In genomic region chr11:65432686-65433582, GRCh38 we compare ENCODE assay signal across 8 cellular contexts. TPM values are rescaled to one million over a fixed set of nuclear protein-coding genes. Genes with fewer than 3 reads are reported as not detected.
DNase-seq lines count a peak whose midpoint lies in the region; ATAC-seq lines count a peak whose summit lies in the region.

No MANE protein-coding gene starts in this region.

- peaks cover 39 to 94% (median 79%) of the 10 kb centered on the region in 4 donors for H3K4me1 Mint-ChIP-seq in naive thymus-derived CD8-positive, alpha-beta T cell

- no peaks in the 10 kb centered on the region for H3K27me3 Mint-ChIP-seq in naive thymus-derived CD8-positive, alpha-beta T cell

- H3K4me3 Mint-ChIP-seq in naive thymus-derived CD8-positive, alpha-beta T cell, result peak overlapping the region in 6 of 10 donors; percentile 11 to 71 (median 48)

- peak overlapping the region; percentile 26 to 100 (median 82) for H3K27ac Mint-ChIP-seq in naive thymus-derived CD8-positive, alpha-beta T cell

- H3K27me3 ChIP-seq in effector memory CD4-positive, alpha-beta T cell (replicated peaks; ENCODE audit: control insufficient read depth, insufficient read depth, low read length, poor library complexity, severe bottlenecking), result no peaks in the 10 kb centered on the region

- DNase-seq in NCI-H82 (lab: John Stamatoyannopoulos, UW) (peak; percentile 23), NCI-H82 treated with DMSO at 0.1 percent for 48 hours (lab: John Stamatoyannopoulos, UW; ENCODE audit: unreplicated experiment) (no peak), NCI-H1694 (lab: John Stamatoyannopoulos, UW) (peak; percentile 50), astrocyte of the hippocampus (ENCODE audit: low read depth, low spot score) (peak; percentile 41), GDM1 (lab: John Stamatoyannopoulos, UW) (no peak), NCI-H1417 treated with DMSO at 0.1 percent for 48 hours (lab: John Stamatoyannopoulos, UW) (no peak)
- peak in 5 of 10 donors; percentile 37 to 74 (median 59) for DNase-seq in naive thymus-derived CD8-positive, alpha-beta T cell
- DNase-seq in effector memory CD4-positive, alpha-beta T cell, result no peak

- no peaks in the 10 kb centered on the region for H3K9me3 Mint-ChIP-seq in naive thymus-derived CD8-positive, alpha-beta T cell

- H3K4me3 ChIP-seq in effector memory CD4-positive, alpha-beta T cell (ENCODE audit: insufficient read depth, low read depth, low read length, poor library complexity, severe bottlenecking), result no peak overlapping the region

- H3K4me1 ChIP-seq in effector memory CD4-positive, alpha-beta T cell (ENCODE audit: control insufficient read depth, insufficient read depth, low read length, poor library complexity, severe bottlenecking), result peaks cover 27% of the 10 kb centered on the region

- ATAC-seq in naive thymus-derived CD8-positive, alpha-beta T cell, result peak; percentile 31 to 54

- no peaks in the 10 kb centered on the region for H3K9me3 ChIP-seq in effector memory CD4-positive, alpha-beta T cell (ENCODE audit: control insufficient read depth, low read length)

- no peak overlapping the region for H3K27ac ChIP-seq in effector memory CD4-positive, alpha-beta T cell (ENCODE audit: insufficient read depth, low read length, poor library complexity, severe bottlenecking)

- POLR2A ChIA-PET in naive thymus-derived CD8-positive, alpha-beta T cell (lab: Charles Lee), result interaction anchor here (0.6 to 2.8 kb wide), 13 partner anchors 13 to 236 kb away, joined by 3 to 113 read pairs (median 3); partner anchors contain the start of genes MALAT1 and NEAT1

- peaks cover 20% of the 10 kb centered on the region for H3K36me3 ChIP-seq in effector memory CD4-positive, alpha-beta T cell (ENCODE audit: control insufficient read depth, insufficient read depth, low read length)

- peaks cover 0 to 33% (median 4%) of the 10 kb centered on the region in 3 donors for H3K36me3 Mint-ChIP-seq in naive thymus-derived CD8-positive, alpha-beta T cell

RNA-seq across cellular contexts. Expression of gene NEAT1, which starts 10.3 kb away (rescaled TPM):
- total RNA-seq in naive thymus-derived CD8-positive, alpha-beta T cell, result 100 to 1,000 TPM; 375 to 414 TPM
- polyA plus RNA-seq in naive thymus-derived CD8-positive, alpha-beta T cell, result 1 to 10 TPM; 1.3 to 2.9 (median 1.9) TPM

RNA-seq across cellular contexts. Expression of gene FRMD8, which starts 46.5 kb away (rescaled TPM):
- 10 to 100 TPM; 48.6 to 55.0 TPM for total RNA-seq in naive thymus-derived CD8-positive, alpha-beta T cell
- polyA plus RNA-seq in naive thymus-derived CD8-positive, alpha-beta T cell, result 10 to 100 TPM; 34.5 to 42.6 (median 35.4) TPM

RNA-seq across cellular contexts. Expression of gene SLC25A45, which starts 50.5 kb away (rescaled TPM):
- total RNA-seq in naive thymus-derived CD8-positive, alpha-beta T cell, result 10 to 100 TPM; 22.2 to 23.4 TPM
- polyA plus RNA-seq in naive thymus-derived CD8-positive, alpha-beta T cell, result 10 to 100 TPM; 10.8 to 19.2 (median 11.0) TPM

Comparison
In these comparisons a context has a peak if more than half of its experiments do, and no peak if none do; other contexts are left out.
1. DNase-seq: peak in NCI-H82 (single experiment), NCI-H1694 (single experiment) and astrocyte of the hippocampus (single experiment); none in NCI-H82 treated with DMSO at 0.1 percent for 48 hours (single experiment), GDM1 (single experiment), NCI-H1417 treated with DMSO at 0.1 percent for 48 hours (single experiment) and effector memory CD4-positive, alpha-beta T cell (0 of 3).